Comparison of ENCODE assay signal across 19 cellular contexts in genomic region chr13:98468929-98469328, GRCh38.
A peak's percentile ranks its signal among the peaks of the same experiment; 100 is the strongest.
DNase-seq lines count a peak whose midpoint lies in the region; ATAC-seq and TF ChIP-seq lines count a peak whose summit lies in the region.
"Had no signal": no experiment of that assay in that cellular context is flagged by ENCODE, and none has a peak within 500 bp of the region (broad histone marks: within the 10 kb centered on the region; RNA-seq: fewer than 3 reads in every experiment).

No MANE protein-coding gene starts in this region.

- peak overlapping the region; percentile 39; the same call in 1 of the 2 replicates for H3K27ac ChIP-seq in SJCRH30
- H3K27ac ChIP-seq in endodermal cell (ENCODE audit: low read depth, low read length): no peak overlapping the region
- H3K27ac ChIP-seq: A549; BLaER1 treated with 17β-estradiol and CSF1 and Interleukin-3, amounts not matched to agents 10 nM and 100 nM had no signal

- H3K4me1 ChIP-seq in SJCRH30 (peaks cover 13% of the 10 kb centered on the region), endodermal cell (ENCODE audit: control insufficient read depth, insufficient read depth, low read length) (peaks cover 8% of the 10 kb centered on the region)
- H3K4me1 ChIP-seq: A549, HAP-1 had no signal

- ATAC-seq in activated T-cell treated with anti-CD3 and anti-CD28 coated beads, Interleukin-2, amount 50 U/mL, for 72 hours (replicated peaks in 1 of 2): no peak
- no peak for ATAC-seq in activated T-cell treated with anti-CD3 and anti-CD28 coated beads, Interleukin-2, amount 50 U/mL, for 4 hours
- ATAC-seq in GM19397 (IDR thresholded peaks at IDR 0.05; ENCODE audit: unreplicated experiment) (no peak), GM18520 (IDR thresholded peaks at IDR 0.05; ENCODE audit: unreplicated experiment) (no peak), HG03378 (IDR thresholded peaks at IDR 0.05; ENCODE audit: unreplicated experiment) (no peak)
- ATAC-seq: A549 had no signal

- H3K36me3 ChIP-seq in SJCRH30: peaks cover 20% of the 10 kb centered on the region
- H3K36me3 ChIP-seq in endodermal cell (ENCODE audit: control insufficient read depth, insufficient read depth, low read length): peaks cover 75% of the 10 kb centered on the region

- no peak overlapping the region for H3K4me3 ChIP-seq in SJCRH30
- H3K4me3 ChIP-seq in endodermal cell (ENCODE audit: low read length): no peak overlapping the region
- H3K4me3 ChIP-seq: A549; BLaER1 treated with 17β-estradiol and CSF1 and Interleukin-3, amounts not matched to agents 10 nM and 100 nM; HAP-1 had no signal

- no peak overlapping the region for H3K4me3 Mint-ChIP-seq in activated T-cell treated with anti-CD3 and anti-CD28 coated beads, Interleukin-2, amount 50 U/mL, for 72 hours
- H3K4me3 Mint-ChIP-seq in activated T-cell treated with anti-CD3 and anti-CD28 coated beads, Interleukin-2, amount 50 U/mL, for 4 hours: no peak overlapping the region
- H3K4me3 Mint-ChIP-seq in endodermal cell (no peak overlapping the region), progenitor cell of endocrine pancreas (ENCODE audit: low read depth) (no peak overlapping the region)

- 90 to 97% methylated on average over 18 to 20 of the region's 20 CpGs for WGBS in endodermal cell (ENCODE audit: insufficient coverage in 1 of 2, insufficient read length in 1 of 2), 2 experiments

- no peak for DNase-seq in activated T-cell treated with anti-CD3 and anti-CD28 coated beads, Interleukin-2, amount 50 U/mL, for 72 hours
- no peak for DNase-seq in activated T-cell treated with anti-CD3 and anti-CD28 coated beads, Interleukin-2, amount 50 U/mL, for 4 hours
- DNase-seq in SJCRH30 (no peak), endodermal cell (no peak), progenitor cell of endocrine pancreas (ENCODE audit: low spot score, unreplicated experiment) (no peak)
- DNase-seq: DMS79 treated with DMSO at 0.1 percent for 48 hours, NCI-H1105 treated with DMSO at 0.1 percent for 48 hours, NCI-H1694 treated with DMSO at 0.1 percent for 48 hours, NCI-H2107, NCI-H446 treated with DMSO at 0.1 percent for 48 hours, NCI-H748 treated with DMSO at 0.1 percent for 48 hours, OCI-M1, RPMI8226 had no signal

- no peaks in the 10 kb centered on the region for H3K9me3 Mint-ChIP-seq in activated T-cell treated with anti-CD3 and anti-CD28 coated beads, Interleukin-2, amount 50 U/mL, for 72 hours
- H3K9me3 Mint-ChIP-seq in activated T-cell treated with anti-CD3 and anti-CD28 coated beads, Interleukin-2, amount 50 U/mL, for 4 hours: no peaks in the 10 kb centered on the region
- no peaks in the 10 kb centered on the region for H3K9me3 Mint-ChIP-seq in endodermal cell
- H3K9me3 Mint-ChIP-seq in progenitor cell of endocrine pancreas (ENCODE audit: low read depth): no peaks in the 10 kb centered on the region

- H3K27me3 ChIP-seq in SJCRH30 (no peaks in the 10 kb centered on the region), endodermal cell (ENCODE audit: control insufficient read depth, insufficient read depth, low read length, poor library complexity, severe bottlenecking) (no peaks in the 10 kb centered on the region)
- H3K27me3 ChIP-seq: BLaER1 treated with 17β-estradiol and CSF1 and Interleukin-3, amounts not matched to agents 10 nM and 100 nM had no signal

- H3K4me1 Mint-ChIP-seq in activated T-cell treated with anti-CD3 and anti-CD28 coated beads, Interleukin-2, amount 50 U/mL, for 72 hours (ENCODE audit: low read depth): peaks cover 25% of the 10 kb centered on the region
- H3K4me1 Mint-ChIP-seq in activated T-cell treated with anti-CD3 and anti-CD28 coated beads, Interleukin-2, amount 50 U/mL, for 4 hours (ENCODE audit: low read depth): peaks cover 17% of the 10 kb centered on the region
- H3K4me1 Mint-ChIP-seq in endodermal cell (peaks cover 14% of the 10 kb centered on the region), progenitor cell of endocrine pancreas (ENCODE audit: low read depth) (peaks cover 19% of the 10 kb centered on the region)

- H3K27ac Mint-ChIP-seq in activated T-cell treated with anti-CD3 and anti-CD28 coated beads, Interleukin-2, amount 50 U/mL, for 72 hours: peak overlapping the region; percentile 39
- H3K27ac Mint-ChIP-seq in endodermal cell (peak overlapping the region; percentile 4), progenitor cell of endocrine pancreas (peak overlapping the region; percentile 88)

- H3K9ac ChIP-seq in endodermal cell (ENCODE audit: extremely low read depth, low read length, poor library complexity, severe bottlenecking): no peak overlapping the region
- H3K9ac ChIP-seq: BLaER1 treated with 17β-estradiol and CSF1 and Interleukin-3, amounts not matched to agents 10 nM and 100 nM had no signal

- peaks cover 11 to 35% of the 10 kb centered on the region in 2 donors for H3K36me3 Mint-ChIP-seq in activated T-cell treated with anti-CD3 and anti-CD28 coated beads, Interleukin-2, amount 50 U/mL, for 72 hours (ENCODE audit: insufficient read depth in 2 of 2)
- H3K36me3 Mint-ChIP-seq in activated T-cell treated with anti-CD3 and anti-CD28 coated beads, Interleukin-2, amount 50 U/mL, for 4 hours (ENCODE audit: insufficient read depth): peaks cover 37% of the 10 kb centered on the region
- peaks cover 41% of the 10 kb centered on the region for H3K36me3 Mint-ChIP-seq in endodermal cell (ENCODE audit: low read depth)
- H3K36me3 Mint-ChIP-seq in progenitor cell of endocrine pancreas (ENCODE audit: insufficient read depth): peaks cover 17% of the 10 kb centered on the region

- no peaks in the 10 kb centered on the region for H3K9me3 ChIP-seq in SJCRH30 (replicated peaks)
- no peaks in the 10 kb centered on the region for H3K9me3 ChIP-seq in endodermal cell (ENCODE audit: control insufficient read depth, low read length)
- H3K9me3 ChIP-seq: A549, HAP-1 had no signal

- H3K27me3 Mint-ChIP-seq in activated T-cell treated with anti-CD3 and anti-CD28 coated beads, Interleukin-2, amount 50 U/mL, for 72 hours (ENCODE audit: low read depth): no peaks in the 10 kb centered on the region
- no peaks in the 10 kb centered on the region for H3K27me3 Mint-ChIP-seq in activated T-cell treated with anti-CD3 and anti-CD28 coated beads, Interleukin-2, amount 50 U/mL, for 4 hours (ENCODE audit: low read depth)
- H3K27me3 Mint-ChIP-seq in endodermal cell (ENCODE audit: insufficient read depth): no peaks in the 10 kb centered on the region
- H3K27me3 Mint-ChIP-seq in progenitor cell of endocrine pancreas: no peaks in the 10 kb centered on the region

- TF ChIP-seq CTCF in endodermal cell (conservative IDR thresholded peaks at IDR 0.05) (no peak), progenitor cell of endocrine pancreas (IDR thresholded peaks at IDR 0.05; ENCODE audit: unreplicated experiment) (no peak)

Comparison
In these comparisons a context has a peak if more than half of its experiments do, and no peak if none do; other contexts are left out.
1. H3K27ac Mint-ChIP-seq: peak in every context shown above with its lines; median percentile 88 in progenitor cell of endocrine pancreas; 39 in activated T-cell treated with anti-CD3 and anti-CD28 coated beads, Interleukin-2, amount 50 U/mL, for 72 hours; 4 in endodermal cell.